ENCODE assay signal across 11 cellular contexts in the genomic region with DNA sequence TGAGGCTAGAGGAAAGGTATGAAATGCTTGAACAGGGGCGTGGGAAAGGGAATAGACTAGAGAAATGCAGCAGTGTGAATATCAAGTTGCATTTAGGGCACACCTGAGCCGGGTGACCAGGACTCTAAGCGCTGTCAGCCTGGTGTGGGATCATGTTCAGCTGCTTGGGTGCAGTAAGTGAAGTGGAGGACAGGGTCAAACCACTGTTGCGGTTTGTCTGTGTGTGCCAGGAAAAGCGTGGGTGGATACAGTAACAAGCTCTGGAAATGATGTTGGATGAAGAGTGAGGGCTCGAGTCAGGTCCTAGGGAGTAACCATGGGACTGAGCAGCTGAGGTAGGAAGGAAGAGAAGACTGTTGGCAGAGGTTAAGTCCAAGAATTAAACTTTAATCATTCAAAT. TPM values are rescaled to one million over a fixed set of nuclear protein-coding genes. Genes with fewer than 3 reads are reported as not detected.
A peak's percentile ranks its signal among the peaks of the same experiment; 100 is the strongest.
DNase-seq lines count a peak whose midpoint lies in the region; ATAC-seq and TF ChIP-seq lines count a peak whose summit lies in the region.
"Had no signal": no experiment of that assay in that cellular context is flagged by ENCODE, and none has a peak within 500 bp of the region (broad histone marks: within the 10 kb centered on the region; RNA-seq: fewer than 3 reads in every experiment).

No MANE protein-coding gene starts in this region.

- intact Hi-C loops in gastrocnemius medialis (cut with DNase I; ENCODE audit: low total_unique reads), result no loop called here
- intact Hi-C loops in left colon (cut with DNase I, micrococcal nuclease), result no loop called here

- peaks cover 64% of the 10 kb centered on the region for H3K4me1 Mint-ChIP-seq in HFFc6 (ENCODE audit: low read depth)
- H3K4me1 Mint-ChIP-seq: immature natural killer cell had no signal

- H3K27me3 ChIP-seq in SJCRH30, result no peaks in the 10 kb centered on the region
- no peaks in the 10 kb centered on the region for H3K27me3 ChIP-seq in gastrocnemius medialis
- H3K27me3 ChIP-seq: foreskin keratinocyte had no signal

- H3K27me3 Mint-ChIP-seq in HFFc6 (ENCODE audit: insufficient read depth), result no peaks in the 10 kb centered on the region

- H3K9me3 Mint-ChIP-seq in HFFc6, result no peaks in the 10 kb centered on the region

- in situ Hi-C loops in gastrocnemius medialis (cut with MboI; ENCODE audit: low sequenced_read_pairs in 4 of 4) (no loop called here), G401 (cut with HindIII; ENCODE audit: low sequenced_read_pairs) (no loop called here)

- TF ChIP-seq POLR2A in gastrocnemius medialis (IDR thresholded peaks at IDR 0.05), result no peak

- DNase-seq in HFFc6, result peak; percentile 43
- peak; percentile 61 to 74 for DNase-seq in SJCRH30
- peak; percentile 95 for DNase-seq in fibroblast of mammary gland (ENCODE audit: low read depth)
- DNase-seq in gastrocnemius medialis, result no peak
- no peak for DNase-seq in left colon
- DNase-seq in G401 (ENCODE audit: low spot score), result no peak
- DNase-seq: foreskin keratinocyte, immature natural killer cell, NCI-H526, SHP77 treated with DMSO at 0.1 percent for 48 hours had no signal

- H3K4me3 Mint-ChIP-seq in HFFc6, result peak overlapping the region; percentile 21
- H3K4me3 Mint-ChIP-seq: immature natural killer cell had no signal

- peaks cover 32% of the 10 kb centered on the region for H3K36me3 Mint-ChIP-seq in HFFc6 (ENCODE audit: low read depth)
- H3K36me3 Mint-ChIP-seq: immature natural killer cell had no signal

- 0 out of 2 replicates have a peak overlapping the region, but pooled peaks have one; percentile 1 for H3K27ac Mint-ChIP-seq in HFFc6
- H3K27ac Mint-ChIP-seq: immature natural killer cell had no signal

- H3K9me3 ChIP-seq in SJCRH30 (replicated peaks) (no peaks in the 10 kb centered on the region), gastrocnemius medialis (no peaks in the 10 kb centered on the region)

- no peak overlapping the region for H3K27ac ChIP-seq in SJCRH30
- H3K27ac ChIP-seq in gastrocnemius medialis, result no peak overlapping the region
- H3K27ac ChIP-seq: foreskin keratinocyte had no signal

- H3K4me3 ChIP-seq in SJCRH30 (no peak overlapping the region), fibroblast of mammary gland (ENCODE audit: control insufficient read depth, low read depth, low read length) (no peak overlapping the region), gastrocnemius medialis (no peak overlapping the region)

- TF ChIP-seq CTCF in HFFc6 (IDR thresholded peaks at IDR 0.05) (no peak), fibroblast of mammary gland (conservative IDR thresholded peaks at IDR 0.05; ENCODE audit: control insufficient read depth, insufficient read depth, low read depth, low read length) (no peak), gastrocnemius medialis (IDR thresholded peaks at IDR 0.05 in 4 of 5, conservative IDR thresholded peaks at IDR 0.05 in 1 of 5) (no peak)

- ATAC-seq in gastrocnemius medialis (peak; percentile 26 to 51), left colon (no peak), GM18861 (IDR thresholded peaks at IDR 0.05; ENCODE audit: unreplicated experiment) (no peak)
- ATAC-seq: foreskin keratinocyte had no signal

- H3K36me3 ChIP-seq in SJCRH30, result 0 out of 2 replicates have a peak, but pooled peaks cover 2% of the 10 kb centered on the region
- no peaks in the 10 kb centered on the region for H3K36me3 ChIP-seq in gastrocnemius medialis

- H3K4me1 ChIP-seq in SJCRH30 (peaks cover 8% of the 10 kb centered on the region), gastrocnemius medialis (no peaks in the 10 kb centered on the region)

RNA-seq across cellular contexts. Expression of a gene that starts 15.8 kb away (rescaled TPM):
- total RNA-seq in HFFc6 (2021; fragmentation: NEBNext Ultra II Directional; extraction: Animal tissue kit (Norgen Biotek cat#: 25700)), result 1 to 10 TPM; 6.9 to 8.7 (median 7.8) TPM
- 5.9 and 8.6 TPM in 2 replicates for total RNA-seq in SJCRH30 (2014; rRNA removed; shearing (Covaris generic))
- 1 to 10 TPM; 2.2 to 3.7 (median 3.0) TPM for total RNA-seq in gastrocnemius medialis
- 10 to 100 TPM; 16.8 to 22.3 TPM for total RNA-seq in left colon
- total RNA-seq in G401 (2014; rRNA removed; shearing (Covaris generic)), result 1.8 and 2.3 TPM in 2 replicates

Comparison
In these comparisons a context has a peak if more than half of its experiments do, and no peak if none do; other contexts are left out.
1. DNase-seq: peak in HFFc6 (single experiment), SJCRH30 (2 of 2) and fibroblast of mammary gland (single experiment); none in gastrocnemius medialis (0 of 2), left colon (0 of 2) and G401 (single experiment).
2. ATAC-seq: peak in gastrocnemius medialis (2 of 2); none in left colon (single experiment) and GM18861 (single experiment).